Comparison of ENCODE assay signal across 8 cellular contexts in genomic region chr1:93304716-93305138, GRCh38. TPM values are rescaled to one million over a fixed set of nuclear protein-coding genes. Genes with fewer than 3 reads are reported as not detected.
A peak's percentile ranks its signal among the peaks of the same experiment; 100 is the strongest.
DNase-seq lines count a peak whose midpoint lies in the region; ATAC-seq and TF ChIP-seq lines count a peak whose summit lies in the region.

No MANE protein-coding gene starts in this region.

- in situ Hi-C loops in gastrocnemius medialis (cut with MboI; ENCODE audit: low sequenced_read_pairs in 4 of 4) = loop anchor here in 3 of 4 donors (10.0 to 25.0 kb wide), 5 partner anchors 108 to 558 kb away; no protein-coding TSS in a partner anchor

- intact Hi-C loops in left cardiac atrium (cut with DNase I) = loop anchor here (5.0 to 10.0 kb wide), 3 partner anchors 38 to 548 kb away; no protein-coding TSS in a partner anchor
- intact Hi-C loops in gastrocnemius medialis (cut with DNase I; ENCODE audit: low total_unique reads) = loop anchor here (2.0 to 5.0 kb wide), 2 partner anchors 222 to 540 kb away; no protein-coding TSS in a partner anchor

- TF ChIP-seq CTCF in gastrocnemius medialis (IDR thresholded peaks at IDR 0.05 in 4 of 5, conservative IDR thresholded peaks at IDR 0.05 in 1 of 5) = peak; percentile 66 to 92 (median 75)

- peak in 2 of 3 donors; percentile 19 to 38 for DNase-seq in stimulated activated CD4-positive, alpha-beta T cell treated with anti-CD3 and anti-CD28 coated beads, Interleukin-12 subunit alpha, Interleukin-12 subunit beta, amount 100 ng/mL, for 48 hours (ENCODE audit: low read depth in 2 of 3, low spot score in 1 of 3)
- DNase-seq in stimulated activated CD4-positive, alpha-beta T cell treated with anti-CD3 and anti-CD28 coated beads, Interleukin-12 subunit alpha, Interleukin-12 subunit beta, amount 100 ng/mL, for 4 hours = no peak
- peak; percentile 19 for DNase-seq in HuH-7.5 (ENCODE audit: low spot score)
- peak; percentile 82 for DNase-seq in OCI-M1 (lab: John Stamatoyannopoulos, UW)
- peak; percentile 23 for DNase-seq in activated naive CD4-positive, alpha-beta T cell treated with anti-CD3 and anti-CD28 coated beads, Interleukin-2, amount 50 U/mL, for 16 hours
- DNase-seq in left cardiac atrium = no peak
- DNase-seq in gastrocnemius medialis = peak in 1 of 2 donors; percentile 10
- no peak for DNase-seq in HK-2 (ENCODE audit: unreplicated experiment)

- H3K4me1 ChIP-seq in gastrocnemius medialis = peaks cover 0 to 2% of the 10 kb centered on the region in 2 donors

- ATAC-seq in left cardiac atrium (peak; percentile 56 to 59), gastrocnemius medialis (peak; percentile 65 to 79)

- no peak overlapping the region for H3K27ac ChIP-seq in gastrocnemius medialis

- no peak for TF ChIP-seq POLR2A in gastrocnemius medialis (IDR thresholded peaks at IDR 0.05)

- H3K27me3 ChIP-seq in gastrocnemius medialis = no peaks in the 10 kb centered on the region

- H3K4me3 ChIP-seq in gastrocnemius medialis = no peak overlapping the region

- no peaks in the 10 kb centered on the region for H3K36me3 ChIP-seq in gastrocnemius medialis

- no peaks in the 10 kb centered on the region for H3K9me3 ChIP-seq in gastrocnemius medialis

RNA-seq across cellular contexts. Expression of gene DR1, which starts 41.0 kb away (rescaled TPM):
- total RNA-seq in left cardiac atrium (10 to 100 TPM; 33.2 to 41.0 TPM), gastrocnemius medialis (10 to 100 TPM; 26.8 to 59.1 (median 37.9) TPM)

Comparison
In these comparisons a context has a peak if more than half of its experiments do, and no peak if none do; other contexts are left out.
1. DNase-seq: peak in stimulated activated CD4-positive, alpha-beta T cell treated with anti-CD3 and anti-CD28 coated beads, Interleukin-12 subunit alpha, Interleukin-12 subunit beta, amount 100 ng/mL, for 48 hours (2 of 3), HuH-7.5 (single experiment), OCI-M1 (single experiment) and activated naive CD4-positive, alpha-beta T cell treated with anti-CD3 and anti-CD28 coated beads, Interleukin-2, amount 50 U/mL, for 16 hours (single experiment); none in stimulated activated CD4-positive, alpha-beta T cell treated with anti-CD3 and anti-CD28 coated beads, Interleukin-12 subunit alpha, Interleukin-12 subunit beta, amount 100 ng/mL, for 4 hours (single experiment), left cardiac atrium (single experiment) and HK-2 (single experiment).